8 cellular contexts compared by ENCODE assay signal in the genomic region with DNA sequence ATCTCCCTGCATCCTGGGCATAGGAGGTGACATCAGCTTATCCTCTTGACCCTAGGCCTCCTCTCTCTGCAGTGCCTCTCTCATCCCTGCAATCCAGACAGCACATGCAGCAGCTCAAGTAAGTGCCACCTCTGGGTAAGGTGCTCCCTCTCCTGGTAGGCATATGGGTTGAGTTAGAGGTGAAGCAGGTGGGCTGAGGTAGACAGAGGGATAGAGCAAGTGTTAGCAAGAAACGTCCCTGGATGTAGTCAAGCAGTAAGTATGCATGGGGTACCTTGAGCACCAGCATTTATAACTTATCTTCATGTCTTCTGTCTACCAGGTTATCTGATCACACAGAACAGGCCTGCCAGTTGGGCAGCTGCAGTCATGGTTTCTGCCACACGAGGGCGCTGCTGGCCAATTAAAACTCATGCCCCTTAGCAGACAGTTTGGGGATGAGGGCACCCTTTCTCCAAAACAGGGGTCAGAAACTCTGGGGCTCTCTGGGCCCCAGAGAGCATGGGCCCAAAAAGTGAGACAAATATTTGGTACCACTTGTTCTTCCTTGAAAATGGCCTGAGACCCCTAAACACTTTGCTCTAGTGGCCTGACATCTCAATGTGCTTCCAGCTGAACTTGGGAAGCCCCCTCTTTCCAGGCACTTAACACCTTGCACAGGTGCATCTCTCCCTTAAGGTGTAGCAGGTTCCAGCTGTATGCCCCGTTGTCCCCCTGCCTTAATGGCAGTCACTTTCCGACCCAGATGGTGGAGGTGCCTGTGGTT. TPM values are rescaled to one million over a fixed set of nuclear protein-coding genes. Genes with fewer than 3 reads are reported as not detected.
DNase-seq lines count a peak whose midpoint lies in the region; ATAC-seq and TF ChIP-seq lines count a peak whose summit lies in the region.

No MANE protein-coding gene starts in this region.

- intact Hi-C loops in cardiac septum (cut with DNase I), result loop anchor here (1.0 to 5.0 kb wide), 2 partner anchors 74 to 204 kb away; no protein-coding TSS in a partner anchor

- H3K27me3 ChIP-seq in CD8-positive, alpha-beta memory T cell (ENCODE audit: insufficient read depth, low read length, poor library complexity, severe bottlenecking), result no peaks in the 10 kb centered on the region
- no peaks in the 10 kb centered on the region for H3K27me3 ChIP-seq in SK-N-SH (ENCODE audit: insufficient read depth)

- POLR2A ChIA-PET in CD8-positive, alpha-beta memory T cell (lab: Charles Lee), result interaction anchor here (0.6 to 1.1 kb wide), 2 partner anchors 15 to 75 kb away, joined by 4 to 9 read pairs; no protein-coding TSS in a partner anchor
- POLR2A ChIA-PET in SK-N-SH (lab: Yijun Ruan, JAX), result no interaction called here

- no peaks in the 10 kb centered on the region for H4K20me1 ChIP-seq in SK-N-SH (ENCODE audit: insufficient read depth)

- no peak overlapping the region for H3K4me3 Mint-ChIP-seq in CD8-positive, alpha-beta memory T cell
- no peak overlapping the region for H3K4me3 Mint-ChIP-seq in activated naive CD4-positive, alpha-beta T cell treated with anti-CD3 and anti-CD28 coated beads, Interleukin-2, amount 10 ng/mL, durations not matched to agents 7 days and 5 days

- no peak for TF ChIP-seq EP300 in SK-N-SH (IDR thresholded peaks at IDR 0.05; ENCODE audit: borderline replicate concordance in 1 of 2, low read depth in 1 of 2, low read length in 1 of 2)

- WGBS in SK-N-SH (ENCODE audit: low lambda C conversion rate), result 29% methylated on average over 5 of the region's 5 CpGs

- H3K4me2 ChIP-seq in SK-N-SH, result no peak overlapping the region

- H3K9me3 ChIP-seq in CD8-positive, alpha-beta memory T cell (ENCODE audit: low read length), result no peaks in the 10 kb centered on the region
- H3K9me3 ChIP-seq in SK-N-SH, result no peaks in the 10 kb centered on the region

- H3K9ac ChIP-seq in SK-N-SH, result no peak overlapping the region

- H3K27ac Mint-ChIP-seq in CD8-positive, alpha-beta memory T cell, result peak overlapping the region in 1 of 8 donors; percentile 31
- H3K27ac Mint-ChIP-seq in activated naive CD4-positive, alpha-beta T cell treated with anti-CD3 and anti-CD28 coated beads, Interleukin-2, amount 10 ng/mL, durations not matched to agents 7 days and 5 days, result peak overlapping the region; percentile 59

- ATAC-seq in HG03108 (IDR thresholded peaks at IDR 0.05; ENCODE audit: unreplicated experiment), result no peak

- no peaks in the 10 kb centered on the region for H3K4me1 Mint-ChIP-seq in CD8-positive, alpha-beta memory T cell
- no peaks in the 10 kb centered on the region for H3K4me1 Mint-ChIP-seq in activated naive CD4-positive, alpha-beta T cell treated with anti-CD3 and anti-CD28 coated beads, Interleukin-2, amount 10 ng/mL, durations not matched to agents 7 days and 5 days

- H3K36me3 Mint-ChIP-seq in CD8-positive, alpha-beta memory T cell, result peaks cover 12 to 71% (median 21%) of the 10 kb centered on the region in 3 donors
- H3K36me3 Mint-ChIP-seq in activated naive CD4-positive, alpha-beta T cell treated with anti-CD3 and anti-CD28 coated beads, Interleukin-2, amount 10 ng/mL, durations not matched to agents 7 days and 5 days, result peaks cover 37% of the 10 kb centered on the region

- TF ChIP-seq RAD21 in SK-N-SH (IDR thresholded peaks at IDR 0.05; ENCODE audit: low read length), result peak; percentile 82

- peak; percentile 98 for TF ChIP-seq CTCF in SK-N-SH (IDR thresholded peaks at IDR 0.05)

- H3K9me3 Mint-ChIP-seq in CD8-positive, alpha-beta memory T cell, result no peaks in the 10 kb centered on the region
- H3K9me3 Mint-ChIP-seq in activated naive CD4-positive, alpha-beta T cell treated with anti-CD3 and anti-CD28 coated beads, Interleukin-2, amount 10 ng/mL, durations not matched to agents 7 days and 5 days, result no peaks in the 10 kb centered on the region

- H3K27ac ChIP-seq in CD8-positive, alpha-beta memory T cell (ENCODE audit: low read depth, low read length), result no peak overlapping the region
- no peak overlapping the region for H3K27ac ChIP-seq in SK-N-SH (ENCODE audit: low read depth in 2 of 2, low read length in 1 of 2)

- H3K79me2 ChIP-seq in SK-N-SH (ENCODE audit: insufficient read depth), result no peaks in the 10 kb centered on the region

- CTCF ChIA-PET in CD8-positive, alpha-beta memory T cell (lab: Charles Lee), result interaction anchor here (0.6 to 2.7 kb wide), 13 partner anchors 9 to 479 kb away, joined by 3 to 14 read pairs (median 4); no protein-coding TSS in a partner anchor
- CTCF ChIA-PET in SK-N-SH (lab: Yijun Ruan, JAX), result interaction anchor here (0.6 to 19.7 kb wide), 45 partner anchors 8 to 426 kb away, joined by 3 to 483 read pairs (median 5); a partner anchor contains a TSS
- CTCF ChIA-PET in activated naive CD4-positive, alpha-beta T cell treated with anti-CD3 and anti-CD28 coated beads, Interleukin-2, amount 10 ng/mL, durations not matched to agents 7 days and 5 days (lab: Charles Lee), result interaction anchor here (0.8 to 3.5 kb wide), 21 partner anchors 9 to 128 kb away, joined by 3 to 51 read pairs (median 5); no protein-coding TSS in a partner anchor

- peak; percentile 54 to 77 (median 66) for DNase-seq in CD8-positive, alpha-beta memory T cell
- DNase-seq in HT-29 (ENCODE audit: low spot score), result peak; percentile 84
- DNase-seq in SK-N-SH, result peak; percentile 76
- peak; percentile 85 for DNase-seq in activated naive CD4-positive, alpha-beta T cell treated with anti-CD3 and anti-CD28 coated beads, Interleukin-2, amount 10 ng/mL, durations not matched to agents 7 days and 5 days
- DNase-seq in cardiac septum (ENCODE audit: low spot score), result peak; percentile 83
- peak; percentile 21 for DNase-seq in renal cortical epithelial cell (ENCODE audit: low read depth)
- no peak for DNase-seq in DMS114 treated with DMSO at 0.1 percent for 48 hours (lab: John Stamatoyannopoulos, UW; ENCODE audit: unreplicated experiment)

- H3K4me1 ChIP-seq in CD8-positive, alpha-beta memory T cell (ENCODE audit: insufficient read depth, low read length), result no peaks in the 10 kb centered on the region
- H3K4me1 ChIP-seq in SK-N-SH (ENCODE audit: control insufficient read depth in 1 of 2, insufficient read depth in 2 of 2, low read depth in 1 of 2, low read length in 1 of 2), result peaks cover 8 to 9% of the 10 kb centered on the region in 2 experiments; a peak in 1 of 4 replicates

- H3K36me3 ChIP-seq in CD8-positive, alpha-beta memory T cell (ENCODE audit: insufficient read depth, low read length), result peaks cover 18% of the 10 kb centered on the region
- H3K36me3 ChIP-seq in SK-N-SH (replicated peaks in 1 of 2; ENCODE audit: control insufficient read depth in 1 of 2, insufficient read depth in 2 of 2, low read length in 1 of 2), result peaks cover 6 to 8% of the 10 kb centered on the region in 2 experiments

- no peak overlapping the region for H3K4me3 ChIP-seq in CD8-positive, alpha-beta memory T cell (ENCODE audit: low read length)
- H3K4me3 ChIP-seq in SK-N-SH (ENCODE audit: low read depth in 2 of 2, low read length in 1 of 2), result no peak overlapping the region; a peak in 1 of 4 replicates

- no peak overlapping the region for H2AFZ ChIP-seq in SK-N-SH (ENCODE audit: low read depth)

- no peaks in the 10 kb centered on the region for H3K9me2 ChIP-seq in SK-N-SH

- H3K27me3 Mint-ChIP-seq in CD8-positive, alpha-beta memory T cell, result no peaks in the 10 kb centered on the region
- no peaks in the 10 kb centered on the region for H3K27me3 Mint-ChIP-seq in activated naive CD4-positive, alpha-beta T cell treated with anti-CD3 and anti-CD28 coated beads, Interleukin-2, amount 10 ng/mL, durations not matched to agents 7 days and 5 days

- H3F3A ChIP-seq in SK-N-SH (replicated peaks; ENCODE audit: insufficient read depth), result peaks cover 3% of the 10 kb centered on the region

TF ChIP-seq in SK-N-SH, 30 proteins besides CTCF, POLR2A, EP300 and RAD21 (continues in another document):
- TF ChIP-seq GATA2 (CRISPR knock-in tag; IDR thresholded peaks at IDR 0.05), result peak; percentile 63; the same call in 1 of the 2 replicates
- TF ChIP-seq, protein P1, sequence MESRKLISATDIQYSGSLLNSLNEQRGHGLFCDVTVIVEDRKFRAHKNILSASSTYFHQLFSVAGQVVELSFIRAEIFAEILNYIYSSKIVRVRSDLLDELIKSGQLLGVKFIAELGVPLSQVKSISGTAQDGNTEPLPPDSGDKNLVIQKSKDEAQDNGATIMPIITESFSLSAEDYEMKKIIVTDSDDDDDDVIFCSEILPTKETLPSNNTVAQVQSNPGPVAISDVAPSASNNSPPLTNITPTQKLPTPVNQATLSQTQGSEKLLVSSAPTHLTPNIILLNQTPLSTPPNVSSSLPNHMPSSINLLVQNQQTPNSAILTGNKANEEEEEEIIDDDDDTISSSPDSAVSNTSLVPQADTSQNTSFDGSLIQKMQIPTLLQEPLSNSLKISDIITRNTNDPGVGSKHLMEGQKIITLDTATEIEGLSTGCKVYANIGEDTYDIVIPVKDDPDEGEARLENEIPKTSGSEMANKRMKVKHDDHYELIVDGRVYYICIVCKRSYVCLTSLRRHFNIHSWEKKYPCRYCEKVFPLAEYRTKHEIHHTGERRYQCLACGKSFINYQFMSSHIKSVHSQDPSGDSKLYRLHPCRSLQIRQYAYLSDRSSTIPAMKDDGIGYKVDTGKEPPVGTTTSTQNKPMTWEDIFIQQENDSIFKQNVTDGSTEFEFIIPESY (IDR thresholded peaks at IDR 0.05; ENCODE audit: borderline replicate concordance, low read depth), result no peak
- no peak for TF ChIP-seq TCF12 (IDR thresholded peaks at IDR 0.05)
- TF ChIP-seq JUND (IDR thresholded peaks at IDR 0.05), result no peak
- no peak for TF ChIP-seq RFX5 (IDR thresholded peaks at IDR 0.05; ENCODE audit: low read length)

RNA-seq across cellular contexts. Expression of a gene that starts 59.8 kb away (rescaled TPM):
- not detected for total RNA-seq in CD8-positive, alpha-beta memory T cell
- polyA plus RNA-seq in CD8-positive, alpha-beta memory T cell, result not detected
- 0.13 TPM in 1 of 2 replicates, not detected in the other for total RNA-seq in HT-29 (2014; rRNA removed; shearing (Covaris generic))
- polyA plus RNA-seq in SK-N-SH (2012; rRNA removed), result not detected in 2 replicates
- polyA plus RNA-seq in SK-N-SH (2012; cell fraction: cytosol; rRNA removed), result not detected in 2 replicates
- polyA plus RNA-seq in SK-N-SH (2012; cell fraction: nucleus; rRNA removed), result 0.04 TPM in 1 of 2 replicates, not detected in the other
- 0.08 TPM for total RNA-seq in cardiac septum
- not detected in 2 replicates for total RNA-seq in renal cortical epithelial cell
